ENCODE assay signal across 22 cellular contexts in genomic region chr7:124857672-124858235, GRCh38.
A peak's percentile ranks its signal among the peaks of the same experiment; 100 is the strongest.
DNase-seq lines count a peak whose midpoint lies in the region; ATAC-seq, FAIRE-seq and TF ChIP-seq lines count a peak whose summit lies in the region.
"Had no signal": no experiment of that assay in that cellular context is flagged by ENCODE, and none has a peak within 500 bp of the region (broad histone marks: within the 10 kb centered on the region; RNA-seq: fewer than 3 reads in every experiment).

No MANE protein-coding gene starts in this region.

- TF ChIP-seq POLR2A in K562 (conservative IDR thresholded peaks at IDR 0.05): no peak
- no peak for TF ChIP-seq POLR2A in body of pancreas (IDR thresholded peaks at IDR 0.05)

- no peaks in the 10 kb centered on the region for H3K79me2 ChIP-seq in K562 (ENCODE audit: control insufficient read depth, insufficient read depth, low read length)

- H3K36me3 Mint-ChIP-seq in CD8-positive, alpha-beta T cell: peaks cover 47% of the 10 kb centered on the region
- H3K36me3 Mint-ChIP-seq in naive B cell: peaks cover 0 to 12% of the 10 kb centered on the region in 2 donors

- TF ChIP-seq RAD21 in K562 (CRISPR knock-in tag; conservative IDR thresholded peaks at IDR 0.05 in 1 of 2, IDR thresholded peaks at IDR 0.05 in 1 of 2): no peak

- WGBS in K562 (ENCODE audit: insufficient coverage, low coverage, missing lambda C conversion rate): 62% methylated on average over 5 of the region's 5 CpGs
- 77 to 86% methylated on average over 5 of the region's 5 CpGs for WGBS in body of pancreas, 2 donors

- no peaks in the 10 kb centered on the region for H4K20me1 ChIP-seq in K562 (replicated peaks; ENCODE audit: control insufficient read depth, insufficient read depth, low read length)

- H3K9ac ChIP-seq in K562 (ENCODE audit: insufficient read depth in 1 of 2, low read depth in 2 of 2, low read length in 2 of 2): no peak overlapping the region
- H3K9ac ChIP-seq: GM23248 had no signal

- no peaks in the 10 kb centered on the region for H3K9me3 Mint-ChIP-seq in CD8-positive, alpha-beta T cell
- H3K9me3 Mint-ChIP-seq in naive B cell: no peaks in the 10 kb centered on the region

- no peak for TF ChIP-seq CTCF in CD8-positive, alpha-beta T cell (IDR thresholded peaks at IDR 0.05)
- TF ChIP-seq CTCF in K562 (IDR thresholded peaks at IDR 0.05 in 2 of 3, conservative IDR thresholded peaks at IDR 0.05 in 1 of 3; ENCODE audit: insufficient read depth in 2 of 3, low read depth in 1 of 3, low read length in 3 of 3): no peak
- TF ChIP-seq CTCF in body of pancreas (IDR thresholded peaks at IDR 0.05): no peak

- intact Hi-C loops in CD8-positive, alpha-beta T cell (cut with DNase I, micrococcal nuclease): loop anchor here (2.0 to 10.0 kb wide), 4 partner anchors 993 to 1363 kb away; no protein-coding TSS in a partner anchor
- intact Hi-C loops in K562 (cut with micrococcal nuclease): loop anchor here (2.0 to 10.0 kb wide), 3 partner anchors 73 to 983 kb away; no protein-coding TSS in a partner anchor
- intact Hi-C loops in body of pancreas (cut with DNase I): no loop called here

- POLR2A ChIA-PET in CD8-positive, alpha-beta T cell (lab: Charles Lee): interaction anchor here (0.6 kb wide), 1 partner anchor 131 kb away, joined by 3 read pairs; no protein-coding TSS in a partner anchor
- POLR2A ChIA-PET in K562 (lab: Yijun Ruan, JAX): interaction anchor here (0.9 kb wide), 1 partner anchor 12 kb away, joined by 4 read pairs; no protein-coding TSS in a partner anchor

- H3K9me3 ChIP-seq in CD8-positive, alpha-beta T cell (ENCODE audit: low read length): no peaks in the 10 kb centered on the region
- H3K9me3 ChIP-seq in K562 (replicated peaks; ENCODE audit: control insufficient read depth, insufficient read depth, low read depth, low read length): no peaks in the 10 kb centered on the region
- no peaks in the 10 kb centered on the region for H3K9me3 ChIP-seq in body of pancreas
- H3K9me3 ChIP-seq: HAP-1, Peyer's patch had no signal

- in situ Hi-C loops in K562 (cut with MboI): no loop called here

- no TSS peak for BruUV-seq in K562 (replicated peaks; lab: Mats Ljungman, UMichigan)

- peak overlapping the region; percentile 37 for H3K27ac Mint-ChIP-seq in CD8-positive, alpha-beta T cell
- peak overlapping the region in 4 of 6 donors; percentile 33 to 86 (median 62) for H3K27ac Mint-ChIP-seq in naive B cell
- H3K27ac Mint-ChIP-seq: B cell had no signal

- no peaks in the 10 kb centered on the region for H3K27me3 Mint-ChIP-seq in CD8-positive, alpha-beta T cell (ENCODE audit: low read depth)
- no peaks in the 10 kb centered on the region for H3K27me3 Mint-ChIP-seq in naive B cell
- H3K27me3 Mint-ChIP-seq: B cell had no signal

- no peaks in the 10 kb centered on the region for H3K4me1 Mint-ChIP-seq in CD8-positive, alpha-beta T cell (ENCODE audit: low read depth)
- H3K4me1 Mint-ChIP-seq in naive B cell: no peaks in the 10 kb centered on the region
- H3K4me1 Mint-ChIP-seq: B cell, CD14-positive monocyte had no signal

- H3K4me2 ChIP-seq in K562 (ENCODE audit: insufficient read depth, low read length): no peak overlapping the region

- no peak overlapping the region for H2AFZ ChIP-seq in K562 (ENCODE audit: low read depth, low read length)
- H2AFZ ChIP-seq: GM23248 had no signal

- CTCF ChIA-PET in CD8-positive, alpha-beta T cell (lab: Charles Lee): no interaction called here
- CTCF ChIA-PET in K562 (lab: Yijun Ruan, JAX; ENCODE audit: low intra/inter-chr PET ratio): no interaction called here

- ATAC-seq in CD8-positive, alpha-beta T cell: no peak
- peak; percentile 39 for ATAC-seq in HG02610 (IDR thresholded peaks at IDR 0.05; ENCODE audit: unreplicated experiment)
- ATAC-seq in K562: peak; percentile 47
- no peak for ATAC-seq in naive B cell (ENCODE audit: low read depth in 2 of 2)
- ATAC-seq in body of pancreas: no peak

- H3K4me3 ChIP-seq in CD8-positive, alpha-beta T cell (ENCODE audit: low read depth, low read length): no peak overlapping the region
- H3K4me3 ChIP-seq in K562 (no peak overlapping the region), body of pancreas (no peak overlapping the region)
- H3K4me3 ChIP-seq: GM23248, HAP-1, Peyer's patch had no signal

- no peaks in the 10 kb centered on the region for H3K36me3 ChIP-seq in CD8-positive, alpha-beta T cell (ENCODE audit: insufficient read depth, low read length)
- H3K36me3 ChIP-seq in K562 (ENCODE audit: control insufficient read depth, insufficient read depth, low read length) (peaks cover 22% of the 10 kb centered on the region; the same call in 1 of the 3 replicates), body of pancreas (replicated peaks in 1 of 2; ENCODE audit: insufficient read depth in 1 of 2, low read depth in 2 of 2) (no peaks in the 10 kb centered on the region)

- no peak for FAIRE-seq in K562 (lab: Jason Lieb, UNC)
- FAIRE-seq: HTR-8/SVneo had no signal

- H3K4me3 Mint-ChIP-seq in CD8-positive, alpha-beta T cell: no peak overlapping the region
- no peak overlapping the region for H3K4me3 Mint-ChIP-seq in naive B cell
- H3K4me3 Mint-ChIP-seq: B cell, CD14-positive monocyte had no signal

- no peak for TF ChIP-seq EP300 in K562 (IDR thresholded peaks at IDR 0.05; ENCODE audit: low read length)

- H3K9me1 ChIP-seq in K562 (ENCODE audit: control insufficient read depth, insufficient read depth, low read length): no peaks in the 10 kb centered on the region

- no peak overlapping the region for H3K27ac ChIP-seq in CD8-positive, alpha-beta T cell (ENCODE audit: low read depth, low read length)
- H3K27ac ChIP-seq in K562 (ENCODE audit: extremely low read depth, low read depth, low read length): no peak overlapping the region
- no peak overlapping the region for H3K27ac ChIP-seq in body of pancreas
- H3K27ac ChIP-seq: GM23248, Peyer's patch had no signal

- no peak for DNase-seq in CD8-positive, alpha-beta T cell
- DNase-seq in K562 (ENCODE audit: extremely low read depth in 1 of 4, low spot score in 3 of 4) (no peak), naive B cell (no peak), SIG-M5 (lab: John Stamatoyannopoulos, UW) (no peak), body of pancreas (no peak), cerebellar cortex (ENCODE audit: low spot score) (no peak)
- DNase-seq: EL, GF-D8, GM23248, IMR-90, NCI-H1105, NCI-H146, NCI-H2029, NCI-H345, NCI-H524, NCI-H774, Peyer's patch had no signal

- no peaks in the 10 kb centered on the region for H3K27me3 ChIP-seq in CD8-positive, alpha-beta T cell (ENCODE audit: insufficient read depth, low read length)
- H3K27me3 ChIP-seq in K562 (ENCODE audit: control insufficient read depth in 2 of 2, insufficient read depth in 2 of 2, low read length in 2 of 2) (no peaks in the 10 kb centered on the region), body of pancreas (no peaks in the 10 kb centered on the region)
- H3K27me3 ChIP-seq: Peyer's patch had no signal

- H3K4me1 ChIP-seq in CD8-positive, alpha-beta T cell (ENCODE audit: insufficient read depth, low read length): no peaks in the 10 kb centered on the region
- no peaks in the 10 kb centered on the region for H3K4me1 ChIP-seq in K562 (replicated peaks in 1 of 2; ENCODE audit: control insufficient read depth in 2 of 2, insufficient read depth in 2 of 2, low read length in 2 of 2)
- H3K4me1 ChIP-seq in body of pancreas: no peaks in the 10 kb centered on the region
- H3K4me1 ChIP-seq: Peyer's patch had no signal

TF ChIP-seq in K562, 482 proteins besides CTCF, POLR2A, EP300 and RAD21:
- no peak for TF ChIP-seq PHTF2 (CRISPR knock-in tag; IDR thresholded peaks at IDR 0.05)
- TF ChIP-seq, protein P1, sequence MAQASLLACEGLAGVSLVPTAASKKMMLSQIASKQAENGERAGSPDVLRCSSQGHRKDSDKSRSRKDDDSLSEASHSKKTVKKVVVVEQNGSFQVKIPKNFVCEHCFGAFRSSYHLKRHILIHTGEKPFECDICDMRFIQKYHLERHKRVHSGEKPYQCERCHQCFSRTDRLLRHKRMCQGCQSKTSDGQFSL (CRISPR knock-in tag; IDR thresholded peaks at IDR 0.05): no peak
- TF ChIP-seq, protein P1 (tag; IDR thresholded peaks at IDR 0.05): no peak
- TF ChIP-seq NR2C2 (CRISPR knock-in tag; IDR thresholded peaks at IDR 0.05): no peak
- no peak for TF ChIP-seq NR2C2 (tag; IDR thresholded peaks at IDR 0.05)
- no peak for TF ChIP-seq POLR2H (tag; IDR thresholded peaks at IDR 0.05; ENCODE audit: low read depth)
- no peak for TF ChIP-seq NBN (IDR thresholded peaks at IDR 0.05; ENCODE audit: low read depth)
- TF ChIP-seq NCOA4 (IDR thresholded peaks at IDR 0.05; ENCODE audit: partially characterized antibody): no peak
- TF ChIP-seq ZNF316 (IDR thresholded peaks at IDR 0.05): no peak
- TF ChIP-seq KAT7 (CRISPR knock-in tag; IDR thresholded peaks at IDR 0.05; ENCODE audit: borderline replicate concordance): no peak
- no peak for TF ChIP-seq CHCHD3 (CRISPR knock-in tag; IDR thresholded peaks at IDR 0.05)
- TF ChIP-seq NFRKB (IDR thresholded peaks at IDR 0.05; ENCODE audit: low read depth): no peak
- TF ChIP-seq DPF2 (IDR thresholded peaks at IDR 0.05): no peak
- no peak for TF ChIP-seq RFX5 (IDR thresholded peaks at IDR 0.05; ENCODE audit: low read depth, low read length)

Comparison
In these comparisons a context has a peak if more than half of its experiments do, and no peak if none do; other contexts are left out.
1. ATAC-seq: peak in HG02610 (single experiment) and K562 (single experiment); none in CD8-positive, alpha-beta T cell (single experiment), naive B cell (0 of 2) and body of pancreas (single experiment).